In the genomic region with DNA sequence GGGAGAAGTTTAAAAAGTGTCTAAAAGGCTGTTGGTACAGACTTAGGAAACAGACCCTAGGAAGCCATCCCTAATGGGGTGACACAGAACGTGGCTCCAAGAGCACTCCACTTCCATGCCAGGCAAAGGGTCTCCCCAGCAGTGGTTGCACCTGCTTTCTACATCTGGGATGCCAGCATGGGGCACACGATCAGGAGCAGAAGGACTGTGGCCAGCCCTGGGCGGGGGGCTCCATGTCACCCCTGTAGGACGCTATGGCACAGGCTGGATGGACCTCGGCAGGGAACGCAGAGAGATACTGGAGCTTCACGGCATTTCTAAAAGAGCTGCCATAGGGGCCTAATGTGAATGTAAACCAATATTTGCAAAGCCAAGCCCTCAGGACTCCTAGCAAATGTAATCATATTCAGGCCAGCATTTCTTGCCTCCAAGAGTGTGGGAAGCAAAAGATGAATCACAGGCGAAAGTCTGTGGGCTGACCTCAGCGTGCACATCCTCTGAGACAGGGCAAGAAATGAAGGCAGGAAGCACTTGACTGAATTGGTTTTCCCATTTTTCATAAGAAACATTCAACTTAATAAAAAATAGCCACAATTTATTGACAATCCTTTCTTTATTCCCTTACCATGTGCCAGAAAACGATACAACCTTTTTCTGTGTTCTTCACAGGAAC, we compare ENCODE assay signal across 12 cellular contexts.
A peak's percentile ranks its signal among the peaks of the same experiment; 100 is the strongest.
DNase-seq lines count a peak whose midpoint lies in the region; ATAC-seq, FAIRE-seq and TF ChIP-seq lines count a peak whose summit lies in the region.
"Had no signal": no experiment of that assay in that cellular context is flagged by ENCODE, and none has a peak within 500 bp of the region (broad histone marks: within the 10 kb centered on the region; RNA-seq: fewer than 3 reads in every experiment).

No MANE protein-coding gene starts in this region.

- peaks cover 4% of the 10 kb centered on the region for H3K4me1 ChIP-seq in IMR-90 (ENCODE audit: control insufficient read depth, insufficient read depth, low read length)
- peaks cover 2% of the 10 kb centered on the region; the same call in 1 of the 2 replicates for H3K4me1 ChIP-seq in Caco-2

- 0 out of 2 replicates have a peak overlapping the region, but pooled peaks have one; percentile 5 for H3K27ac ChIP-seq in IMR-90 (ENCODE audit: insufficient read depth, low read length)

- no peak overlapping the region for H3K4me3 Mint-ChIP-seq in T-helper 17 cell
- H3K4me3 Mint-ChIP-seq in Caco-2 (ENCODE audit: unreplicated experiment): no peak overlapping the region
- H3K4me3 Mint-ChIP-seq: activated T-helper 1 cell treated with anti-CD3 and anti-CD28 coated beads, Interleukin-12 subunit alpha, Interleukin-12 subunit beta, Interleukin-2, Interleukin-4 antibody, amounts not matched to agents 30 ng/mL and 10 ng/mL and 1 ng/mL, durations not matched to agents 14 hours and 24 hours and 36 hours had no signal

- no peak overlapping the region for H4K91ac ChIP-seq in IMR-90 (ENCODE audit: insufficient read depth, low read depth, low read length)

- CTCF ChIA-PET in IMR-90 (lab: Yijun Ruan, JAX): interaction anchor here (1.2 kb wide), 1 partner anchor 23 kb away, joined by 3 read pairs; no protein-coding TSS in a partner anchor
- CTCF ChIA-PET in Caco-2 (lab: Charles Lee): no interaction called here

- POLR2A ChIA-PET in IMR-90 (lab: Charles Lee; ENCODE audit: unreplicated experiment) (no interaction called here), Caco-2 (lab: Charles Lee) (no interaction called here)

- WGBS in IMR-90 (ENCODE audit: extremely low coverage in 2 of 2, insufficient read length in 1 of 2), 2 experiments: 63% methylated on average over 7 of the region's 10 CpGs; no CpG with 5 or more reads in 1 of the 2 experiments

- H3K27me3 ChIP-seq in IMR-90 (ENCODE audit: control insufficient read depth, insufficient read depth, low read length) (no peaks in the 10 kb centered on the region), Caco-2 (replicated peaks; ENCODE audit: control insufficient read depth, insufficient read depth, low read length) (no peaks in the 10 kb centered on the region)

- H3K4me2 ChIP-seq in IMR-90 (ENCODE audit: low read depth, low read length): no peak overlapping the region; the same call in 1 of the 2 replicates

- no peaks in the 10 kb centered on the region for H3K9me3 Mint-ChIP-seq in Caco-2 (ENCODE audit: unreplicated experiment)
- H3K9me3 Mint-ChIP-seq: activated T-helper 1 cell treated with anti-CD3 and anti-CD28 coated beads, Interleukin-12 subunit alpha, Interleukin-12 subunit beta, Interleukin-2, Interleukin-4 antibody, amounts not matched to agents 30 ng/mL and 10 ng/mL and 1 ng/mL, durations not matched to agents 14 hours and 24 hours and 36 hours had no signal

- no peak overlapping the region for H2AK9ac ChIP-seq in IMR-90 (replicated peaks; ENCODE audit: low read depth, low read length, poor library complexity)

- H3K36me3 Mint-ChIP-seq in T-helper 17 cell (ENCODE audit: low read depth) (peaks cover 1% of the 10 kb centered on the region), Caco-2 (ENCODE audit: insufficient read depth, unreplicated experiment) (no peaks in the 10 kb centered on the region)

- FAIRE-seq in D721Med (lab: Jason Lieb, UNC): no peak
- FAIRE-seq: frontal cortex had no signal

- TF ChIP-seq CTCF in AG09319 (IDR thresholded peaks at IDR 0.05; ENCODE audit: low read depth, low read length): no peak
- TF ChIP-seq CTCF in IMR-90 (conservative IDR thresholded peaks at IDR 0.05; ENCODE audit: low read depth, low read length): no peak
- no peak for TF ChIP-seq CTCF in Caco-2 (IDR thresholded peaks at IDR 0.05; ENCODE audit: insufficient read depth in 1 of 2, low read depth in 1 of 2, low read length in 1 of 2, severe bottlenecking in 1 of 2, unreplicated experiment in 1 of 2)
- TF ChIP-seq CTCF in D721Med (IDR thresholded peaks at IDR 0.05; ENCODE audit: insufficient read depth, missing control alignments): no peak

- ATAC-seq in IMR-90 (ENCODE audit: low read depth): peak; percentile 99
- ATAC-seq in T-helper 17 cell: no peak

- peaks cover 0 to 11% of the 10 kb centered on the region in 2 experiments; a peak in 2 of 4 replicates for H3K79me1 ChIP-seq in IMR-90 (ENCODE audit: low read depth in 1 of 2, low read length in 2 of 2)

- no peak overlapping the region; the same call in 1 of the 2 replicates for H3K14ac ChIP-seq in IMR-90 (replicated peaks; ENCODE audit: low read depth, low read length)

- intact Hi-C loops in IMR-90 (cut with micrococcal nuclease): no loop called here
- intact Hi-C loops in Caco-2 (cut with micrococcal nuclease; ENCODE audit: unreplicated experiment): no loop called here

- peak; percentile 46 for DNase-seq in AG09319 (ENCODE audit: extremely low read depth, low read depth)
- DNase-seq in IMR-90: peak; percentile 94
- DNase-seq in astrocyte of the hippocampus (ENCODE audit: low read depth, low spot score): peak; percentile 85
- DNase-seq in pulmonary artery endothelial cell (ENCODE audit: low read depth, low spot score): peak; percentile 55
- DNase-seq in T-helper 17 cell: no peak
- DNase-seq in Caco-2: no peak
- DNase-seq in D721Med (ENCODE audit: insufficient read length, low spot score): no peak
- DNase-seq in NCI-H1436 (lab: John Stamatoyannopoulos, UW): no peak
- DNase-seq: NCI-H1694 treated with DMSO at 0.1 percent for 48 hours, SHP77 had no signal

- H4K5ac ChIP-seq in IMR-90 (ENCODE audit: low read depth, low read length): no peak overlapping the region

- H3K36me3 ChIP-seq in IMR-90 (ENCODE audit: control insufficient read depth, insufficient read depth, low read length): peaks cover 4% of the 10 kb centered on the region; the same call in 1 of the 2 replicates
- no peaks in the 10 kb centered on the region for H3K36me3 ChIP-seq in Caco-2 (ENCODE audit: control insufficient read depth, insufficient read depth, low read length)

- no peak for TF ChIP-seq RAD21 in IMR-90 (IDR thresholded peaks at IDR 0.05; ENCODE audit: low read length)

- H2BK120ac ChIP-seq in IMR-90 (ENCODE audit: low read depth, low read length): peak overlapping the region; percentile 13

- H4K20me1 ChIP-seq in IMR-90 (ENCODE audit: insufficient read depth, low read length): no peaks in the 10 kb centered on the region

- BruUV-seq in IMR-90 (replicated peaks; lab: Mats Ljungman, UMichigan) (no TSS peak), Caco-2 (replicated peaks; lab: Mats Ljungman, UMichigan) (no TSS peak)

- H3K9ac ChIP-seq in IMR-90 (ENCODE audit: low read depth, low read length): no peak overlapping the region

- peaks cover 2% of the 10 kb centered on the region for H3K4me1 Mint-ChIP-seq in T-helper 17 cell
- peaks cover 5% of the 10 kb centered on the region for H3K4me1 Mint-ChIP-seq in Caco-2 (ENCODE audit: low read depth, unreplicated experiment)

- no peak overlapping the region for H3K23ac ChIP-seq in IMR-90 (ENCODE audit: low read depth, low read length)

- H2BK20ac ChIP-seq in IMR-90 (ENCODE audit: low read depth, low read length): peak overlapping the region; percentile 12; the same call in 1 of the 2 replicates

- no peak overlapping the region for H3K18ac ChIP-seq in IMR-90 (ENCODE audit: low read depth, low read length)

- H3K4me3 ChIP-seq in IMR-90 (ENCODE audit: insufficient read depth, low read depth, low read length) (no peak overlapping the region), Caco-2 (ENCODE audit: low read depth, low read length) (no peak overlapping the region)

- H3K56ac ChIP-seq in IMR-90 (ENCODE audit: extremely low read depth, insufficient read depth, low read length): no peak overlapping the region

- no peak overlapping the region for H2AFZ ChIP-seq in IMR-90 (replicated peaks; ENCODE audit: low read length, poor library complexity)

- H3K9me1 ChIP-seq in IMR-90 (ENCODE audit: insufficient read depth, low read length): peaks cover 10% of the 10 kb centered on the region; the same call in 1 of the 2 replicates

- TF ChIP-seq POLR2A in IMR-90 (IDR thresholded peaks at IDR 0.05; ENCODE audit: low read depth, low read length): no peak

- in situ Hi-C loops in IMR-90 (cut with MboI; ENCODE audit: low sequenced_read_pairs): no loop called here

- H2BK5ac ChIP-seq in IMR-90 (ENCODE audit: low read depth, low read length, poor library complexity, severe bottlenecking): peak overlapping the region; percentile 7

- H3K27me3 Mint-ChIP-seq in T-helper 17 cell (no peaks in the 10 kb centered on the region), Caco-2 (ENCODE audit: insufficient read depth, unreplicated experiment) (no peaks in the 10 kb centered on the region)

- peak overlapping the region; percentile 17; the same call in 1 of the 2 replicates for H3K4ac ChIP-seq in IMR-90 (ENCODE audit: low read depth, low read length)

- peak overlapping the region; percentile 57 for H2AK5ac ChIP-seq in IMR-90 (ENCODE audit: low read depth, low read length)

- no peak overlapping the region for H3K27ac Mint-ChIP-seq in T-helper 17 cell
- H3K27ac Mint-ChIP-seq in Caco-2 (ENCODE audit: unreplicated experiment): no peak overlapping the region
- H3K27ac Mint-ChIP-seq: activated T-helper 1 cell treated with anti-CD3 and anti-CD28 coated beads, Interleukin-12 subunit alpha, Interleukin-12 subunit beta, Interleukin-2, Interleukin-4 antibody, amounts not matched to agents 30 ng/mL and 10 ng/mL and 1 ng/mL, durations not matched to agents 14 hours and 24 hours and 36 hours had no signal

- H2BK15ac ChIP-seq in IMR-90 (ENCODE audit: low read depth, low read length): 0 out of 3 replicates have a peak overlapping the region, but pooled peaks have one; percentile 9

- dilution Hi-C loops in IMR-90 (cut with HindIII; ENCODE audit: low sequenced_read_pairs, unreplicated experiment): no loop called here

- H3K9me3 ChIP-seq in IMR-90 (ENCODE audit: control insufficient read depth, insufficient read depth, low read length) (no peaks in the 10 kb centered on the region), T-helper 17 cell (ENCODE audit: control insufficient read depth, low read length, poor library complexity, severe bottlenecking) (no peaks in the 10 kb centered on the region), Caco-2 (no peaks in the 10 kb centered on the region)

- no peak overlapping the region for H4K8ac ChIP-seq in IMR-90 (ENCODE audit: low read depth in 2 of 2, low read length in 2 of 2)

TF ChIP-seq in IMR-90, 13 proteins besides CTCF, POLR2A, EP300 and RAD21 (continues in another document):
- TF ChIP-seq MAZ (IDR thresholded peaks at IDR 0.05; ENCODE audit: borderline replicate concordance, low read depth, low read length) (no peak), CEBPB (IDR thresholded peaks at IDR 0.05; ENCODE audit: low read depth, low read length) (no peak), FOS (IDR thresholded peaks at IDR 0.05; ENCODE audit: low read depth, low read length) (peak; percentile 83), RCOR1 (IDR thresholded peaks at IDR 0.05; ENCODE audit: insufficient replicate concordance, low read length) (peak; percentile 28)

Comparison
In these comparisons a context has a peak if more than half of its experiments do, and no peak if none do; other contexts are left out.
1. DNase-seq: peak in AG09319 (single experiment), IMR-90 (single experiment), astrocyte of the hippocampus (single experiment) and pulmonary artery endothelial cell (single experiment); none in T-helper 17 cell (0 of 3), Caco-2 (0 of 2), D721Med (single experiment) and NCI-H1436 (single experiment).